1 cellular context compared by ENCODE assay signal in the genomic region with DNA sequence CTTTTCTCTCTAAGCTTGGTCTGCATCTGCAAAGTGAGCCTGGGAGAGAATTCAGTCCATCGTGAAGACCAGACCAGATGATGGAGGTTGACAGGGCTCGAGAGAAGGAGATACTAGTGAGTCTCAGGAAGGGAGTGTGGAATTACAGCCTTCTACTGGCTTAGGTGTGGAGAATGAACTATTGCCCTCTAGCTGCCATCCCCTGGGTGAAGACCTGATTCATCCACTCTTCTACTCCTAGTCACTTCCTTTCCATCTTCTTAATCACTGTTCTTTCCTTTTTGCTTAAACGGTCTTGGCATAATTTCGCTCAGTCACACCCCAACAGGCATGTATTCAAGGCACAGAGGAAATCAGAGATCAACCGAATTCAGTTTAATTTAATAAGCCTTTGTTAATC.
TF ChIP-seq lines count a peak whose summit lies in the region.

No MANE protein-coding gene starts in this region.

TF ChIP-seq in HCT116, 20 proteins besides CTCF, POLR2A, EP300 and RAD21 (continued from another document):
- no peak for TF ChIP-seq ZFX (IDR thresholded peaks at IDR 0.05)
- TF ChIP-seq SRF (IDR thresholded peaks at IDR 0.05; ENCODE audit: low read depth) = no peak
